14 cellular contexts compared by ENCODE assay signal in genomic region chr3:4821331-4821730, GRCh38.
DNase-seq lines count a peak whose midpoint lies in the region; ATAC-seq and TF ChIP-seq lines count a peak whose summit lies in the region.
"Had no signal": no experiment of that assay in that cellular context is flagged by ENCODE, and none has a peak within 500 bp of the region (broad histone marks: within the 10 kb centered on the region; RNA-seq: fewer than 3 reads in every experiment).

No MANE protein-coding gene starts in this region.

- peaks cover 58% of the 10 kb centered on the region for H3K4me1 Mint-ChIP-seq in T-helper 17 cell
- peaks cover 62% of the 10 kb centered on the region for H3K4me1 Mint-ChIP-seq in activated naive CD8-positive, alpha-beta T cell treated with anti-CD3 and anti-CD28 coated beads, Interleukin-2, amount 10 ng/mL, durations not matched to agents 7 days and 5 days

- H3K4me3 Mint-ChIP-seq in T-helper 17 cell, result peak overlapping the region; percentile 70
- peak overlapping the region; percentile 86 for H3K4me3 Mint-ChIP-seq in activated naive CD8-positive, alpha-beta T cell treated with anti-CD3 and anti-CD28 coated beads, Interleukin-2, amount 10 ng/mL, durations not matched to agents 7 days and 5 days

- H3K4me1 ChIP-seq in parathyroid adenoma, result peaks cover 71% of the 10 kb centered on the region

- POLR2A ChIA-PET in activated naive CD8-positive, alpha-beta T cell treated with anti-CD3 and anti-CD28 coated beads, Interleukin-2, amount 10 ng/mL, durations not matched to agents 7 days and 5 days (lab: Charles Lee), result interaction anchor here (0.9 to 3.3 kb wide), 21 partner anchors 9 to 205 kb away, joined by 3 to 79 read pairs (median 9); partner anchors contain the start of gene BHLHE40

- no peaks in the 10 kb centered on the region for H3K79me2 ChIP-seq in parathyroid adenoma

- peaks cover 16% of the 10 kb centered on the region for H3K9me3 Mint-ChIP-seq in activated naive CD8-positive, alpha-beta T cell treated with anti-CD3 and anti-CD28 coated beads, Interleukin-2, amount 10 ng/mL, durations not matched to agents 7 days and 5 days

- H3K27ac ChIP-seq in parathyroid adenoma, result peak overlapping the region; percentile 94
- H3K27ac ChIP-seq: cardiac muscle cell, HL-60, SK-N-MC, upper lobe of left lung had no signal

- no peaks in the 10 kb centered on the region for H3K36me3 ChIP-seq in parathyroid adenoma (ENCODE audit: control insufficient read depth, insufficient read depth, low read length)
- H3K36me3 ChIP-seq: cardiac muscle cell had no signal

- no peak for ATAC-seq in T-helper 17 cell
- peak; percentile 2 for ATAC-seq in activated naive CD8-positive, alpha-beta T cell treated with anti-CD3 and anti-CD28 coated beads, Interleukin-2, amount 10 ng/mL, durations not matched to agents 7 days and 5 days (ENCODE audit: low read depth)
- no peak for ATAC-seq in HG03439 (IDR thresholded peaks at IDR 0.05; ENCODE audit: unreplicated experiment)
- no peak for ATAC-seq in GM19351 (IDR thresholded peaks at IDR 0.05; ENCODE audit: unreplicated experiment)

- in situ Hi-C loops in Caki2 (cut with HindIII; ENCODE audit: low pct_unique_long_range_greater_than_20kb, low sequenced_read_pairs), result no loop called here

- no peak for TF ChIP-seq CTCF in parathyroid adenoma (IDR thresholded peaks at IDR 0.05)

- peaks cover 13% of the 10 kb centered on the region for H3K36me3 Mint-ChIP-seq in T-helper 17 cell (ENCODE audit: low read depth)
- peaks cover 76% of the 10 kb centered on the region for H3K36me3 Mint-ChIP-seq in activated naive CD8-positive, alpha-beta T cell treated with anti-CD3 and anti-CD28 coated beads, Interleukin-2, amount 10 ng/mL, durations not matched to agents 7 days and 5 days

- no peaks in the 10 kb centered on the region for H3K27me3 Mint-ChIP-seq in T-helper 17 cell
- H3K27me3 Mint-ChIP-seq in activated naive CD8-positive, alpha-beta T cell treated with anti-CD3 and anti-CD28 coated beads, Interleukin-2, amount 10 ng/mL, durations not matched to agents 7 days and 5 days, result no peaks in the 10 kb centered on the region

- H3K4me3 ChIP-seq in parathyroid adenoma (ENCODE audit: low read depth, low read length), result no peak overlapping the region
- H3K4me3 ChIP-seq: cardiac muscle cell, SK-N-MC, upper lobe of left lung had no signal

- DNase-seq in Caki2 (ENCODE audit: low read depth), result peak; percentile 76
- no peak for DNase-seq in T-helper 17 cell
- DNase-seq in activated naive CD8-positive, alpha-beta T cell treated with anti-CD3 and anti-CD28 coated beads, Interleukin-2, amount 10 ng/mL, durations not matched to agents 7 days and 5 days, result no peak
- DNase-seq in NCI-H146 (lab: John Stamatoyannopoulos, UW), result no peak
- no peak for DNase-seq in KG1 (lab: John Stamatoyannopoulos, UW)
- DNase-seq: NCI-H1092 treated with DMSO at 0.1 percent for 48 hours, NCI-H69 had no signal

- no peak overlapping the region for H3K9ac ChIP-seq in parathyroid adenoma

- no peaks in the 10 kb centered on the region for H3K27me3 ChIP-seq in parathyroid adenoma (ENCODE audit: control insufficient read depth, insufficient read depth, low read length)
- H3K27me3 ChIP-seq: cardiac muscle cell, upper lobe of left lung had no signal

- H3K9me3 ChIP-seq in T-helper 17 cell (ENCODE audit: control insufficient read depth, low read length, poor library complexity, severe bottlenecking) (no peaks in the 10 kb centered on the region), parathyroid adenoma (ENCODE audit: control insufficient read depth, low read length) (no peaks in the 10 kb centered on the region)
- H3K9me3 ChIP-seq: upper lobe of left lung had no signal

- no peak overlapping the region for H3K4me2 ChIP-seq in parathyroid adenoma (ENCODE audit: low read length)

- no peak overlapping the region for H2AFZ ChIP-seq in parathyroid adenoma

- peak overlapping the region; percentile 97 for H3K27ac Mint-ChIP-seq in T-helper 17 cell
- peak overlapping the region; percentile 87 for H3K27ac Mint-ChIP-seq in activated naive CD8-positive, alpha-beta T cell treated with anti-CD3 and anti-CD28 coated beads, Interleukin-2, amount 10 ng/mL, durations not matched to agents 7 days and 5 days
